Comparison of ENCODE assay signal across 14 cellular contexts in genomic region chr4:16437836-16438235, GRCh38.
"Had no signal": no experiment of that assay in that cellular context is flagged by ENCODE, and none has a peak within 500 bp of the region (broad histone marks: within the 10 kb centered on the region; RNA-seq: fewer than 3 reads in every experiment).

No MANE protein-coding gene starts in this region.

- H3K4me3 Mint-ChIP-seq: effector memory CD8-positive, alpha-beta T cell; naive thymus-derived CD8-positive, alpha-beta T cell; stimulated activated naive B cell treated with anti-CD40 and anti-IgM and Interleukin-4, amounts not matched to agents 10 μg/mL and 1 μg/mL and 100 μg/mL, for 72 hours; T-helper 2 cell treated with Interferon-gamma antibody and Interleukin-4, amounts not matched to agents 5 μg/mL and 100 μg/mL, for 36 hours had no signal

- H3K4me2 ChIP-seq: hepatocyte had no signal

- H3K9me3 ChIP-seq: adrenal gland, thyroid gland had no signal

- H3K79me2 ChIP-seq: hepatocyte had no signal

- H3K27me3 Mint-ChIP-seq: stimulated activated naive B cell treated with anti-CD40 and anti-IgM and Interleukin-4, amounts not matched to agents 10 μg/mL and 1 μg/mL and 100 μg/mL, for 72 hours had no signal

- H3K36me3 ChIP-seq: adrenal gland, breast epithelium, left ventricle myocardium inferior, thyroid gland had no signal

- H3K27me3 ChIP-seq: adrenal gland, breast epithelium, thyroid gland had no signal

- H3K27ac ChIP-seq: adrenal gland, breast epithelium, hepatocyte, thyroid gland had no signal

- H2AFZ ChIP-seq: hepatocyte had no signal

- DNase-seq: activated naive CD4-positive, alpha-beta T cell treated with anti-CD3 and anti-CD28 coated beads, Interleukin-2, amount 50 U/mL, for 16 hours; activated T-cell treated with anti-CD3 and anti-CD28 coated beads, Interleukin-2, amount 50 U/mL, for 1 hour; adrenal gland; dermis blood vessel endothelial cell; effector memory CD8-positive, alpha-beta T cell; kidney; left ventricle myocardium inferior; naive thymus-derived CD8-positive, alpha-beta T cell; stimulated activated CD4-positive, alpha-beta T cell treated with anti-CD3 and anti-CD28 coated beads, Interleukin-2, amount 100 ng/mL, for 48 hours; stimulated activated naive B cell treated with anti-CD40 and anti-IgM and Interleukin-4, amounts not matched to agents 10 μg/mL and 1 μg/mL and 100 μg/mL, for 72 hours; thyroid gland had no signal

- H3K4me3 ChIP-seq: adrenal gland, breast epithelium, hepatocyte, left ventricle myocardium inferior, thyroid gland had no signal

- H3K36me3 Mint-ChIP-seq: naive thymus-derived CD8-positive, alpha-beta T cell; stimulated activated naive B cell treated with anti-CD40 and anti-IgM and Interleukin-4, amounts not matched to agents 10 μg/mL and 1 μg/mL and 100 μg/mL, for 72 hours had no signal

- H3K27ac Mint-ChIP-seq: effector memory CD8-positive, alpha-beta T cell; naive thymus-derived CD8-positive, alpha-beta T cell; stimulated activated naive B cell treated with anti-CD40 and anti-IgM and Interleukin-4, amounts not matched to agents 10 μg/mL and 1 μg/mL and 100 μg/mL, for 72 hours; T-helper 2 cell treated with Interferon-gamma antibody and Interleukin-4, amounts not matched to agents 5 μg/mL and 100 μg/mL, for 36 hours had no signal

- H3K4me1 Mint-ChIP-seq: naive thymus-derived CD8-positive, alpha-beta T cell had no signal

- H3K4me1 ChIP-seq: adrenal gland, breast epithelium, left ventricle myocardium inferior had no signal
